Comparison of ENCODE assay signal across 23 cellular contexts in the genomic region with DNA sequence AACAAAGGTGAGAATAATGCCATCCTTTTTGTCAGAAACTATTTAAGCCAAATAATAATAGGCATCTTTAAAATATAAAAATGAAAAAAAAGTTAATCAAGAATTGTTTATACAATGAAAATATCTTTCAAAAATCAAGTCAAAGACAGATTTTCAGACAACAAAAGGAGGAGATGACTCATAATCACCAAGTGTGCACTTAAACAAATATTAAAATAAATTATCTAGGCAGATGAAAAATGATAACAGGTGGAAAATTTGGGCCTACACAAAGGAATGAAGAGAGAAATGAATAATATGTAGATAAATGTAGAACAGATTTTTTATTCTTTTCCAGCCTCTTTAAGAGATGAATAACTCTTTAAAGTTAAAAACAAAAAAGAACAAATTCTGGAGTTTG.
A peak's percentile ranks its signal among the peaks of the same experiment; 100 is the strongest.
DNase-seq lines count a peak whose midpoint lies in the region; ATAC-seq, FAIRE-seq and TF ChIP-seq lines count a peak whose summit lies in the region.
"Had no signal": no experiment of that assay in that cellular context is flagged by ENCODE, and none has a peak within 500 bp of the region (broad histone marks: within the 10 kb centered on the region; RNA-seq: fewer than 3 reads in every experiment).

No MANE protein-coding gene starts in this region.

- intact Hi-C loops in endothelial cell of umbilical vein (cut with micrococcal nuclease) (no loop called here), pancreas (cut with DNase I) (no loop called here)

- no peaks in the 10 kb centered on the region for H3K27me3 Mint-ChIP-seq in activated T-cell treated with anti-CD3 and anti-CD28 coated beads, Interleukin-2, amount 50 U/mL, for 72 hours (ENCODE audit: low read depth)
- no peaks in the 10 kb centered on the region for H3K27me3 Mint-ChIP-seq in activated T-cell treated with anti-CD3 and anti-CD28 coated beads, Interleukin-2, amount 50 U/mL, for 24 hours
- H3K27me3 Mint-ChIP-seq: CD4-positive, alpha-beta memory T cell; IgD-negative memory B cell had no signal

- peak overlapping the region; percentile 12 for H3K27ac Mint-ChIP-seq in activated T-cell treated with anti-CD3 and anti-CD28 coated beads, Interleukin-2, amount 50 U/mL, for 72 hours
- H3K27ac Mint-ChIP-seq in activated T-cell treated with anti-CD3 and anti-CD28 coated beads, Interleukin-2, amount 50 U/mL, for 24 hours = no peak overlapping the region
- H3K27ac Mint-ChIP-seq: CD14-positive monocyte, GM23338, HFFc6, IgD-negative memory B cell had no signal

- no peaks in the 10 kb centered on the region for H3K36me3 ChIP-seq in endothelial cell of umbilical vein (ENCODE audit: control insufficient read depth in 2 of 2, extremely low read depth in 1 of 2, insufficient read depth in 2 of 2, low read length in 2 of 2)
- H3K36me3 ChIP-seq in pancreas = no peaks in the 10 kb centered on the region
- H3K36me3 ChIP-seq: BLaER1 had no signal

- ATAC-seq in activated T-cell treated with anti-CD3 and anti-CD28 coated beads, Interleukin-2, amount 50 U/mL, for 72 hours (replicated peaks in 1 of 2) = no peak
- no peak for ATAC-seq in pancreas
- ATAC-seq in GM19395 (IDR thresholded peaks at IDR 0.05; ENCODE audit: unreplicated experiment) = no peak
- ATAC-seq: GM12878, GM23338, HCT116, HepG2 had no signal

- H3K9me1 ChIP-seq in endothelial cell of umbilical vein (replicated peaks; ENCODE audit: control insufficient read depth, extremely low read depth, insufficient read depth, low read length) = no peaks in the 10 kb centered on the region

- no peaks in the 10 kb centered on the region for H3K79me2 ChIP-seq in endothelial cell of umbilical vein (ENCODE audit: control insufficient read depth, insufficient read depth, low read length)

- H3K27me3 ChIP-seq in endothelial cell of umbilical vein (ENCODE audit: control insufficient read depth in 2 of 2, insufficient read depth in 2 of 2, low read length in 2 of 2) (no peaks in the 10 kb centered on the region), pancreas (no peaks in the 10 kb centered on the region)
- H3K27me3 ChIP-seq: BLaER1 had no signal

- H3K27ac ChIP-seq in endothelial cell of umbilical vein (ENCODE audit: insufficient read depth, low read depth, low read length) (peak overlapping the region; percentile 22), pancreas (no peak overlapping the region)
- H3K27ac ChIP-seq: BLaER1 had no signal

- H3K9me3 ChIP-seq in endothelial cell of umbilical vein (replicated peaks; ENCODE audit: control insufficient read depth, insufficient read depth, low read length) (no peaks in the 10 kb centered on the region), pancreas (no peaks in the 10 kb centered on the region)

- FAIRE-seq in endothelial cell of umbilical vein (lab: Jason Lieb, UNC) = no peak
- peak; percentile 67 for FAIRE-seq in pancreas (lab: Jason Lieb, UNC)
- FAIRE-seq: GM12878, HepG2, HTR-8/SVneo had no signal

- H3K9me3 Mint-ChIP-seq in activated T-cell treated with anti-CD3 and anti-CD28 coated beads, Interleukin-2, amount 50 U/mL, for 72 hours = peaks cover 13 to 20% of the 10 kb centered on the region in 2 donors
- H3K9me3 Mint-ChIP-seq in activated T-cell treated with anti-CD3 and anti-CD28 coated beads, Interleukin-2, amount 50 U/mL, for 24 hours = peaks cover 16% of the 10 kb centered on the region
- H3K9me3 Mint-ChIP-seq: GM23338, HFFc6 had no signal

- TF ChIP-seq CTCF in endothelial cell of umbilical vein (IDR thresholded peaks at IDR 0.05; ENCODE audit: extremely low read depth in 1 of 2, insufficient read depth in 1 of 2, low read depth in 1 of 2, low read length in 2 of 2) = no peak
- no peak for TF ChIP-seq CTCF in pancreas (IDR thresholded peaks at IDR 0.05)

- no peak for TF ChIP-seq POLR2A in endothelial cell of umbilical vein (IDR thresholded peaks at IDR 0.05; ENCODE audit: low read depth, low read length)

- no peak for DNase-seq in activated T-cell treated with anti-CD3 and anti-CD28 coated beads, Interleukin-2, amount 50 U/mL, for 72 hours
- DNase-seq in activated T-cell treated with anti-CD3 and anti-CD28 coated beads, Interleukin-2, amount 50 U/mL, for 24 hours = no peak
- DNase-seq in DMS53 treated with DMSO at 0.1 percent for 48 hours (lab: John Stamatoyannopoulos, UW; ENCODE audit: unreplicated experiment) (peak; percentile 30), endothelial cell of umbilical vein (ENCODE audit: low read depth, low spot score) (peak; percentile 31), pancreas (no peak), mesenteric fat pad (ENCODE audit: low spot score) (no peak), middle frontal gyrus (ENCODE audit: extremely low spot score, low spot score) (no peak)
- DNase-seq: 8988T; CD4-positive, alpha-beta memory T cell; DMS153; DND-41; EL; H7; HFFc6 had no signal

- no peak overlapping the region for H2AFZ ChIP-seq in endothelial cell of umbilical vein (ENCODE audit: low read depth, low read length)
- H2AFZ ChIP-seq: GM23338 had no signal

- H3K4me3 Mint-ChIP-seq in activated T-cell treated with anti-CD3 and anti-CD28 coated beads, Interleukin-2, amount 50 U/mL, for 72 hours = no peak overlapping the region
- no peak overlapping the region for H3K4me3 Mint-ChIP-seq in activated T-cell treated with anti-CD3 and anti-CD28 coated beads, Interleukin-2, amount 50 U/mL, for 24 hours
- H3K4me3 Mint-ChIP-seq: CD14-positive monocyte; CD4-positive, alpha-beta memory T cell; GM23338; HFFc6; IgD-negative memory B cell had no signal

- dilution Hi-C loops in endothelial cell of umbilical vein (cut with MboI; ENCODE audit: extremely low pct_ligation_motif_present, low sequenced_read_pairs) = no loop called here

- no peaks in the 10 kb centered on the region for H4K20me1 ChIP-seq in endothelial cell of umbilical vein (replicated peaks; ENCODE audit: control insufficient read depth, extremely low read depth, insufficient read depth, low read length)
- H4K20me1 ChIP-seq: BLaER1 had no signal

- H3K9ac ChIP-seq in endothelial cell of umbilical vein (replicated peaks; ENCODE audit: extremely low read depth, insufficient read depth, low read length) = no peak overlapping the region
- H3K9ac ChIP-seq: BLaER1 had no signal

- BruUV-seq in endothelial cell of umbilical vein (replicated peaks; lab: Mats Ljungman, UMichigan) = no TSS peak

- peak overlapping the region; percentile 46 for H3K4me2 ChIP-seq in endothelial cell of umbilical vein (ENCODE audit: insufficient read depth, low read length)
- H3K4me2 ChIP-seq: BLaER1, GM23338 had no signal

- H3K36me3 Mint-ChIP-seq in activated T-cell treated with anti-CD3 and anti-CD28 coated beads, Interleukin-2, amount 50 U/mL, for 72 hours (ENCODE audit: insufficient read depth in 2 of 2) = peaks cover 10 to 20% of the 10 kb centered on the region in 2 donors
- no peaks in the 10 kb centered on the region for H3K36me3 Mint-ChIP-seq in activated T-cell treated with anti-CD3 and anti-CD28 coated beads, Interleukin-2, amount 50 U/mL, for 24 hours (ENCODE audit: low read depth)
- H3K36me3 Mint-ChIP-seq: CD14-positive monocyte had no signal

- peaks cover 16% of the 10 kb centered on the region for H3K4me1 Mint-ChIP-seq in activated T-cell treated with anti-CD3 and anti-CD28 coated beads, Interleukin-2, amount 50 U/mL, for 72 hours (ENCODE audit: low read depth)
- H3K4me1 Mint-ChIP-seq in activated T-cell treated with anti-CD3 and anti-CD28 coated beads, Interleukin-2, amount 50 U/mL, for 24 hours (ENCODE audit: low read depth) = peaks cover 15% of the 10 kb centered on the region
- H3K4me1 Mint-ChIP-seq: CD14-positive monocyte, GM23338 had no signal

- peaks cover 7% of the 10 kb centered on the region for H3K4me1 ChIP-seq in endothelial cell of umbilical vein (ENCODE audit: control insufficient read depth, extremely low read depth, insufficient read depth, low read length)
- no peaks in the 10 kb centered on the region for H3K4me1 ChIP-seq in pancreas

- POLR2A ChIA-PET in endothelial cell of umbilical vein (lab: Charles Lee) = no interaction called here

- CTCF ChIA-PET in endothelial cell of umbilical vein (lab: Charles Lee) = interaction anchor here (1.0 kb wide), 1 partner anchor 38 kb away, joined by 3 read pairs; no protein-coding TSS in a partner anchor

- H3K4me3 ChIP-seq in endothelial cell of umbilical vein (replicated peaks in 1 of 3; ENCODE audit: insufficient read depth in 1 of 3, low read depth in 1 of 3, low read length in 3 of 3) = no peak overlapping the region
- no peak overlapping the region for H3K4me3 ChIP-seq in pancreas
- H3K4me3 ChIP-seq: BLaER1, GM12878, GM23338 had no signal

TF ChIP-seq in endothelial cell of umbilical vein, 7 proteins besides CTCF, POLR2A, EP300 and RAD21:
- TF ChIP-seq GATA2 (IDR thresholded peaks at IDR 0.05; ENCODE audit: insufficient read depth, insufficient read length, low read depth, low read length) (no peak), FOS (IDR thresholded peaks at IDR 0.05; ENCODE audit: borderline replicate concordance, insufficient read depth, low read length) (peak; percentile 26), JUN (IDR thresholded peaks at IDR 0.05; ENCODE audit: borderline replicate concordance, insufficient read depth, insufficient read length, low read depth) (peak; percentile 54)

Comparison
In these comparisons a context has a peak if more than half of its experiments do, and no peak if none do; other contexts are left out.
1. DNase-seq: peak in DMS53 treated with DMSO at 0.1 percent for 48 hours (single experiment) and endothelial cell of umbilical vein (single experiment); none in activated T-cell treated with anti-CD3 and anti-CD28 coated beads, Interleukin-2, amount 50 U/mL, for 72 hours (0 of 2), activated T-cell treated with anti-CD3 and anti-CD28 coated beads, Interleukin-2, amount 50 U/mL, for 24 hours (single experiment), pancreas (0 of 6), mesenteric fat pad (single experiment) and middle frontal gyrus (single experiment).